12 cellular contexts compared by ENCODE assay signal in genomic region chr13:74825170-74825948, GRCh38.
DNase-seq lines count a peak whose midpoint lies in the region; ATAC-seq and TF ChIP-seq lines count a peak whose summit lies in the region.
"Had no signal": no experiment of that assay in that cellular context is flagged by ENCODE, and none has a peak within 500 bp of the region (broad histone marks: within the 10 kb centered on the region; RNA-seq: fewer than 3 reads in every experiment).

No MANE protein-coding gene starts in this region.

- no peak for ATAC-seq in activated CD8-positive, alpha-beta T cell treated with anti-CD3 and anti-CD28 coated beads, Interleukin-2, amount 10 ng/mL, durations not matched to agents 7 days and 5 days

- H3K9me3 Mint-ChIP-seq in nephron = peaks cover 3% of the 10 kb centered on the region
- H3K9me3 Mint-ChIP-seq in activated CD8-positive, alpha-beta T cell treated with anti-CD3 and anti-CD28 coated beads, Interleukin-2, amount 10 ng/mL, durations not matched to agents 7 days and 5 days (ENCODE audit: insufficient read depth) = no peaks in the 10 kb centered on the region
- H3K9me3 Mint-ChIP-seq in activated T-helper 1 cell treated with anti-CD3 and anti-CD28 coated beads, Interleukin-12 subunit alpha, Interleukin-12 subunit beta, Interleukin-2, Interleukin-4 antibody, amounts not matched to agents 30 ng/mL and 10 ng/mL and 1 ng/mL, durations not matched to agents 14 hours and 24 hours and 36 hours = no peaks in the 10 kb centered on the region
- H3K9me3 Mint-ChIP-seq: T-helper 1 cell treated with Interleukin-12 subunit alpha and Interleukin-12 subunit beta and Interleukin-4 antibody, amounts not matched to agents 30 μg/mL and 1 μg/mL, for 36 hours had no signal

- H3K27me3 ChIP-seq in BJ (ENCODE audit: control insufficient read depth, insufficient read depth, low read length) = no peaks in the 10 kb centered on the region

- H3K4me3 ChIP-seq in BJ (ENCODE audit: low read depth, low read length) = no peak overlapping the region

- H3K36me3 Mint-ChIP-seq in nephron (ENCODE audit: low read depth) = no peaks in the 10 kb centered on the region
- H3K36me3 Mint-ChIP-seq in activated CD8-positive, alpha-beta T cell treated with anti-CD3 and anti-CD28 coated beads, Interleukin-2, amount 10 ng/mL, durations not matched to agents 7 days and 5 days (ENCODE audit: low read depth) = no peaks in the 10 kb centered on the region
- no peaks in the 10 kb centered on the region for H3K36me3 Mint-ChIP-seq in activated T-helper 1 cell treated with anti-CD3 and anti-CD28 coated beads, Interleukin-12 subunit alpha, Interleukin-12 subunit beta, Interleukin-2, Interleukin-4 antibody, amounts not matched to agents 30 ng/mL and 10 ng/mL and 1 ng/mL, durations not matched to agents 14 hours and 24 hours and 36 hours (ENCODE audit: low read depth)

- no peaks in the 10 kb centered on the region for H3K27me3 Mint-ChIP-seq in nephron (ENCODE audit: low read depth)
- H3K27me3 Mint-ChIP-seq in activated CD8-positive, alpha-beta T cell treated with anti-CD3 and anti-CD28 coated beads, Interleukin-2, amount 10 ng/mL, durations not matched to agents 7 days and 5 days (ENCODE audit: low read depth) = no peaks in the 10 kb centered on the region
- H3K27me3 Mint-ChIP-seq in activated T-helper 1 cell treated with anti-CD3 and anti-CD28 coated beads, Interleukin-12 subunit alpha, Interleukin-12 subunit beta, Interleukin-2, Interleukin-4 antibody, amounts not matched to agents 30 ng/mL and 10 ng/mL and 1 ng/mL, durations not matched to agents 14 hours and 24 hours and 36 hours (ENCODE audit: insufficient read depth) = no peaks in the 10 kb centered on the region

- peak overlapping the region; percentile 77 for H3K27ac ChIP-seq in epithelial cell of prostate
- H3K27ac ChIP-seq: KMS-11 had no signal

- DNase-seq in BJ (ENCODE audit: low read depth) = peak; percentile 52
- peak; percentile 8 for DNase-seq in MV-4-11 (lab: John Stamatoyannopoulos, UW)
- peak; percentile 54 for DNase-seq in epithelial cell of prostate (ENCODE audit: low read depth, low spot score)
- no peak for DNase-seq in activated CD8-positive, alpha-beta T cell treated with anti-CD3 and anti-CD28 coated beads, Interleukin-2, amount 10 ng/mL, durations not matched to agents 7 days and 5 days
- no peak for DNase-seq in ureter (ENCODE audit: low spot score)
- no peak for DNase-seq in activated T-helper 1 cell treated with anti-CD3 and anti-CD28 coated beads, Interleukin-12 subunit alpha, Interleukin-12 subunit beta, Interleukin-2, Interleukin-4 antibody, amounts not matched to agents 30 ng/mL and 10 ng/mL and 1 ng/mL, durations not matched to agents 14 hours and 24 hours and 36 hours (ENCODE audit: low spot score)
- DNase-seq in SHP77 (lab: John Stamatoyannopoulos, UW) = no peak
- DNase-seq: cerebellar nuclear complex, NCI-H69 had no signal

- peak overlapping the region in 2 of 3 experiments; percentile 10 to 70 for H3K27ac Mint-ChIP-seq in nephron
- H3K27ac Mint-ChIP-seq in activated CD8-positive, alpha-beta T cell treated with anti-CD3 and anti-CD28 coated beads, Interleukin-2, amount 10 ng/mL, durations not matched to agents 7 days and 5 days = no peak overlapping the region
- H3K27ac Mint-ChIP-seq in activated T-helper 1 cell treated with anti-CD3 and anti-CD28 coated beads, Interleukin-12 subunit alpha, Interleukin-12 subunit beta, Interleukin-2, Interleukin-4 antibody, amounts not matched to agents 30 ng/mL and 10 ng/mL and 1 ng/mL, durations not matched to agents 14 hours and 24 hours and 36 hours = no peak overlapping the region
- H3K27ac Mint-ChIP-seq: T-helper 1 cell treated with Interleukin-12 subunit alpha and Interleukin-12 subunit beta and Interleukin-4 antibody, amounts not matched to agents 30 μg/mL and 1 μg/mL, for 36 hours had no signal

- H3K36me3 ChIP-seq in BJ (ENCODE audit: control insufficient read depth, insufficient read depth, low read length) = no peaks in the 10 kb centered on the region

- H3K4me3 Mint-ChIP-seq in nephron = no peak overlapping the region
- H3K4me3 Mint-ChIP-seq in activated CD8-positive, alpha-beta T cell treated with anti-CD3 and anti-CD28 coated beads, Interleukin-2, amount 10 ng/mL, durations not matched to agents 7 days and 5 days = no peak overlapping the region
- no peak overlapping the region for H3K4me3 Mint-ChIP-seq in activated T-helper 1 cell treated with anti-CD3 and anti-CD28 coated beads, Interleukin-12 subunit alpha, Interleukin-12 subunit beta, Interleukin-2, Interleukin-4 antibody, amounts not matched to agents 30 ng/mL and 10 ng/mL and 1 ng/mL, durations not matched to agents 14 hours and 24 hours and 36 hours
- H3K4me3 Mint-ChIP-seq: T-helper 1 cell treated with Interleukin-12 subunit alpha and Interleukin-12 subunit beta and Interleukin-4 antibody, amounts not matched to agents 30 μg/mL and 1 μg/mL, for 36 hours had no signal

- TF ChIP-seq CTCF in BJ (IDR thresholded peaks at IDR 0.05; ENCODE audit: insufficient read depth, low read depth, low read length) = no peak
- no peak for TF ChIP-seq CTCF in nephron (IDR thresholded peaks at IDR 0.05; ENCODE audit: unreplicated experiment in 3 of 3)

- peaks cover 10% of the 10 kb centered on the region for H3K4me1 Mint-ChIP-seq in nephron
- H3K4me1 Mint-ChIP-seq in activated CD8-positive, alpha-beta T cell treated with anti-CD3 and anti-CD28 coated beads, Interleukin-2, amount 10 ng/mL, durations not matched to agents 7 days and 5 days (ENCODE audit: low read depth) = no peaks in the 10 kb centered on the region
- H3K4me1 Mint-ChIP-seq in activated T-helper 1 cell treated with anti-CD3 and anti-CD28 coated beads, Interleukin-12 subunit alpha, Interleukin-12 subunit beta, Interleukin-2, Interleukin-4 antibody, amounts not matched to agents 30 ng/mL and 10 ng/mL and 1 ng/mL, durations not matched to agents 14 hours and 24 hours and 36 hours (ENCODE audit: low read depth) = no peaks in the 10 kb centered on the region

- POLR2A ChIA-PET in BJ (lab: Charles Lee) = no interaction called here
- POLR2A ChIA-PET in activated CD8-positive, alpha-beta T cell treated with anti-CD3 and anti-CD28 coated beads, Interleukin-2, amount 10 ng/mL, durations not matched to agents 7 days and 5 days (lab: Charles Lee) = no interaction called here

- intact Hi-C loops in activated T-helper 1 cell treated with anti-CD3 and anti-CD28 coated beads, Interleukin-12 subunit alpha, Interleukin-12 subunit beta, Interleukin-2, Interleukin-4 antibody, amounts not matched to agents 30 ng/mL and 10 ng/mL and 1 ng/mL, durations not matched to agents 14 hours and 24 hours and 36 hours (cut with micrococcal nuclease) = no loop called here

- CTCF ChIA-PET in BJ (lab: Yijun Ruan, JAX) = no interaction called here
- CTCF ChIA-PET in activated CD8-positive, alpha-beta T cell treated with anti-CD3 and anti-CD28 coated beads, Interleukin-2, amount 10 ng/mL, durations not matched to agents 7 days and 5 days (lab: Charles Lee) = no interaction called here

Comparison
In these comparisons a context has a peak if more than half of its experiments do, and no peak if none do; other contexts are left out.
1. DNase-seq: peak in BJ (single experiment), MV-4-11 (single experiment) and epithelial cell of prostate (single experiment); none in activated CD8-positive, alpha-beta T cell treated with anti-CD3 and anti-CD28 coated beads, Interleukin-2, amount 10 ng/mL, durations not matched to agents 7 days and 5 days (single experiment), ureter (single experiment), activated T-helper 1 cell treated with anti-CD3 and anti-CD28 coated beads, Interleukin-12 subunit alpha, Interleukin-12 subunit beta, Interleukin-2, Interleukin-4 antibody, amounts not matched to agents 30 ng/mL and 10 ng/mL and 1 ng/mL, durations not matched to agents 14 hours and 24 hours and 36 hours (single experiment) and SHP77 (0 of 2).
2. H3K27ac Mint-ChIP-seq: peak in nephron (2 of 3); none in activated CD8-positive, alpha-beta T cell treated with anti-CD3 and anti-CD28 coated beads, Interleukin-2, amount 10 ng/mL, durations not matched to agents 7 days and 5 days (single experiment) and activated T-helper 1 cell treated with anti-CD3 and anti-CD28 coated beads, Interleukin-12 subunit alpha, Interleukin-12 subunit beta, Interleukin-2, Interleukin-4 antibody, amounts not matched to agents 30 ng/mL and 10 ng/mL and 1 ng/mL, durations not matched to agents 14 hours and 24 hours and 36 hours (single experiment).